32 cellular contexts compared by ENCODE assay signal in genomic region chr17:67145406-67145805, GRCh38.
"Had no signal": no experiment of that assay in that cellular context is flagged by ENCODE, and none has a peak within 500 bp of the region (broad histone marks: within the 10 kb centered on the region; RNA-seq: fewer than 3 reads in every experiment).

No MANE protein-coding gene starts in this region.

- H3K27me3 Mint-ChIP-seq: activated CD4-positive, alpha-beta memory T cell treated with anti-CD3 and anti-CD28 coated beads, Interleukin-2, amount 10 ng/mL, durations not matched to agents 7 days and 5 days; activated CD4-positive, alpha-beta T cell treated with anti-CD3 and anti-CD28 coated beads for 36 hours; activated CD4-positive, alpha-beta T cell treated with anti-CD3 and anti-CD28 coated beads, Interleukin-2, amount 10 ng/mL, durations not matched to agents 24 days and 14 days; activated naive CD4-positive, alpha-beta T cell treated with anti-CD3 and anti-CD28 coated beads, Interleukin-2, amount 50 U/mL, for 24 hours; activated naive CD8-positive, alpha-beta T cell treated with anti-CD3 and anti-CD28 coated beads for 36 hours; activated naive CD8-positive, alpha-beta T cell treated with anti-CD3 and anti-CD28 coated beads, Interleukin-2, amount 50 U/mL, for 24 hours; activated T-cell treated with anti-CD3 and anti-CD28 coated beads, Interleukin-2, amount 50 U/mL, for 24 hours; central memory CD8-positive, alpha-beta T cell; dendritic cell treated with granulocyte-macrophage colony-stimulating factor and Interleukin-4, amounts not matched to agents 40 ng/mL and 50 ng/mL, for 4 days; T-helper 17 cell had no signal

- H3K27ac ChIP-seq: adrenal gland, brain microvascular endothelial cell, coronary artery, dorsolateral prefrontal cortex, esophagus squamous epithelium, gastroesophageal sphincter, heart right ventricle, WERI-Rb-1 had no signal

- H3K9me3 ChIP-seq: adrenal gland, esophagus squamous epithelium had no signal

- ATAC-seq: activated CD4-positive, alpha-beta T cell treated with anti-CD3 and anti-CD28 coated beads for 36 hours; activated naive CD8-positive, alpha-beta T cell treated with anti-CD3 and anti-CD28 coated beads, Interleukin-2, amount 50 U/mL, for 24 hours; activated T-cell treated with anti-CD3 and anti-CD28 coated beads, Interleukin-2, amount 50 U/mL, for 72 hours; gastroesophageal sphincter; heart right ventricle; T-helper 17 cell had no signal

- H3K4me3 ChIP-seq: adrenal gland, coronary artery, dorsolateral prefrontal cortex, esophagus squamous epithelium, gastroesophageal sphincter, heart right ventricle had no signal

- H3K27me3 ChIP-seq: adrenal gland, brain microvascular endothelial cell, dorsolateral prefrontal cortex, esophagus squamous epithelium, gastroesophageal sphincter, heart right ventricle had no signal

- H3K9me3 Mint-ChIP-seq: activated CD4-positive, alpha-beta memory T cell treated with anti-CD3 and anti-CD28 coated beads, Interleukin-2, amount 10 ng/mL, durations not matched to agents 7 days and 5 days; activated CD4-positive, alpha-beta T cell treated with anti-CD3 and anti-CD28 coated beads, Interleukin-2, amount 10 ng/mL, durations not matched to agents 24 days and 14 days; activated naive CD4-positive, alpha-beta T cell treated with anti-CD3 and anti-CD28 coated beads, Interleukin-2, amount 50 U/mL, for 24 hours; activated naive CD8-positive, alpha-beta T cell treated with anti-CD3 and anti-CD28 coated beads, Interleukin-2, amount 50 U/mL, for 24 hours; activated T-cell treated with anti-CD3 and anti-CD28 coated beads, Interleukin-2, amount 50 U/mL, for 24 hours; activated T-cell treated with anti-CD3 and anti-CD28 coated beads, Interleukin-2, amount 50 U/mL, for 72 hours; central memory CD8-positive, alpha-beta T cell; dendritic cell treated with granulocyte-macrophage colony-stimulating factor and Interleukin-4, amounts not matched to agents 40 ng/mL and 50 ng/mL, for 4 days had no signal

- H3K27ac Mint-ChIP-seq: activated CD4-positive, alpha-beta memory T cell treated with anti-CD3 and anti-CD28 coated beads, Interleukin-2, amount 10 ng/mL, durations not matched to agents 7 days and 5 days; activated CD4-positive, alpha-beta T cell treated with anti-CD3 and anti-CD28 coated beads for 36 hours; activated CD4-positive, alpha-beta T cell treated with anti-CD3 and anti-CD28 coated beads, Interleukin-2, amount 10 ng/mL, durations not matched to agents 24 days and 14 days; activated naive CD4-positive, alpha-beta T cell treated with anti-CD3 and anti-CD28 coated beads for 36 hours; activated naive CD4-positive, alpha-beta T cell treated with anti-CD3 and anti-CD28 coated beads, Interleukin-2, amount 50 U/mL, for 24 hours; activated naive CD8-positive, alpha-beta T cell treated with anti-CD3 and anti-CD28 coated beads for 36 hours; activated naive CD8-positive, alpha-beta T cell treated with anti-CD3 and anti-CD28 coated beads, Interleukin-2, amount 50 U/mL, for 24 hours; activated T-cell treated with anti-CD3 and anti-CD28 coated beads, Interleukin-2, amount 50 U/mL, for 24 hours; activated T-cell treated with anti-CD3 and anti-CD28 coated beads, Interleukin-2, amount 50 U/mL, for 72 hours; dendritic cell treated with granulocyte-macrophage colony-stimulating factor and Interleukin-4, amounts not matched to agents 40 ng/mL and 50 ng/mL, for 4 days; T-helper 17 cell; T-helper 2 cell treated with Interferon-gamma antibody and Interleukin-4, amounts not matched to agents 5 μg/mL and 100 μg/mL, for 36 hours had no signal

- H3K4me1 ChIP-seq: esophagus squamous epithelium, gastroesophageal sphincter had no signal

- H3K4me3 Mint-ChIP-seq: activated CD4-positive, alpha-beta memory T cell treated with anti-CD3 and anti-CD28 coated beads, Interleukin-2, amount 10 ng/mL, durations not matched to agents 7 days and 5 days; activated CD4-positive, alpha-beta T cell treated with anti-CD3 and anti-CD28 coated beads for 36 hours; activated CD4-positive, alpha-beta T cell treated with anti-CD3 and anti-CD28 coated beads, Interleukin-2, amount 10 ng/mL, durations not matched to agents 24 days and 14 days; activated naive CD4-positive, alpha-beta T cell treated with anti-CD3 and anti-CD28 coated beads for 36 hours; activated naive CD4-positive, alpha-beta T cell treated with anti-CD3 and anti-CD28 coated beads, Interleukin-2, amount 50 U/mL, for 24 hours; activated naive CD8-positive, alpha-beta T cell treated with anti-CD3 and anti-CD28 coated beads for 36 hours; activated naive CD8-positive, alpha-beta T cell treated with anti-CD3 and anti-CD28 coated beads, Interleukin-2, amount 50 U/mL, for 24 hours; activated T-cell treated with anti-CD3 and anti-CD28 coated beads, Interleukin-2, amount 50 U/mL, for 24 hours; activated T-cell treated with anti-CD3 and anti-CD28 coated beads, Interleukin-2, amount 50 U/mL, for 72 hours; central memory CD8-positive, alpha-beta T cell; dendritic cell treated with granulocyte-macrophage colony-stimulating factor and Interleukin-4, amounts not matched to agents 40 ng/mL and 50 ng/mL, for 4 days; T-helper 17 cell; T-helper 2 cell treated with Interferon-gamma antibody and Interleukin-4, amounts not matched to agents 5 μg/mL and 100 μg/mL, for 36 hours had no signal

- DNase-seq: activated CD4-positive, alpha-beta memory T cell treated with anti-CD3 and anti-CD28 coated beads, Interleukin-2, amount 10 ng/mL, durations not matched to agents 7 days and 5 days; activated CD4-positive, alpha-beta T cell treated with anti-CD3 and anti-CD28 coated beads for 36 hours; activated CD4-positive, alpha-beta T cell treated with anti-CD3 and anti-CD28 coated beads, Interleukin-2, amount 10 ng/mL, durations not matched to agents 24 days and 14 days; activated CD4-positive, alpha-beta T cell treated with anti-CD3 and anti-CD28 coated beads, Interleukin-2, amount 50 U/mL, for 4 hours; activated CD4-positive, CD25-positive, alpha-beta regulatory T cell; activated CD4-positive, CD25-positive, alpha-beta regulatory T cell treated with anti-CD3 and anti-CD28 coated beads, Interleukin-2, amount 50 U/mL, for 72 hours; activated CD8-positive, alpha-beta memory T cell treated with anti-CD3 and anti-CD28 coated beads, Interleukin-2, amount 50 U/mL, for 48 hours; activated effector memory CD4-positive, alpha-beta T cell treated with Interleukin-2 at 50 U/mL for 16 hours; activated naive CD4-positive, alpha-beta T cell treated with anti-CD3 and anti-CD28 coated beads for 36 hours; activated naive CD8-positive, alpha-beta T cell treated with anti-CD3 and anti-CD28 coated beads for 36 hours; activated naive CD8-positive, alpha-beta T cell treated with anti-CD3 and anti-CD28 coated beads, Interleukin-2, amount 50 U/mL, for 24 hours; activated T-cell treated with anti-CD3 and anti-CD28 coated beads for 4 hours; activated T-cell treated with anti-CD3 and anti-CD28 coated beads, Interleukin-2, amount 50 U/mL, for 24 hours; activated T-cell treated with anti-CD3 and anti-CD28 coated beads, Interleukin-2, amount 50 U/mL, for 72 hours; adrenal gland; brain microvascular endothelial cell; dorsolateral prefrontal cortex; effector memory CD4-positive, alpha-beta T cell; erythroblast; esophagus squamous epithelium; foreskin melanocyte; heart right ventricle; T-helper 1 cell; T-helper 17 cell; T1000; WERI-Rb-1 had no signal
